ENCODE assay signal across 19 cellular contexts in genomic region chr1:53483656-53484055, GRCh38. TPM values are rescaled to one million over a fixed set of nuclear protein-coding genes. Genes with fewer than 3 reads are reported as not detected.
A peak's percentile ranks its signal among the peaks of the same experiment; 100 is the strongest.
DNase-seq lines count a peak whose midpoint lies in the region; ATAC-seq and TF ChIP-seq lines count a peak whose summit lies in the region.
"Had no signal": no experiment of that assay in that cellular context is flagged by ENCODE, and none has a peak within 500 bp of the region (broad histone marks: within the 10 kb centered on the region; RNA-seq: fewer than 3 reads in every experiment).

No MANE protein-coding gene starts in this region.

- H2AK5ac ChIP-seq in mesendoderm (ENCODE audit: low read length), result no peak overlapping the region

- DNase-seq in coronary artery (ENCODE audit: low spot score) (peak; percentile 58), mesendoderm (no peak), spleen (peak; percentile 70), Calu3 (no peak), DMS153 treated with DMSO at 0.1 percent for 48 hours (lab: John Stamatoyannopoulos, UW; ENCODE audit: unreplicated experiment) (no peak)
- DNase-seq: C1 segment of cervical spinal cord; CD4-positive, alpha-beta memory T cell; COR-L47; DMS153; DMS79; EL; GDM1; GOT3; H7; HCEC 1CT had no signal

- no peak overlapping the region for H3K4me3 ChIP-seq in coronary artery
- H3K4me3 ChIP-seq in mesendoderm (ENCODE audit: low read length), result no peak overlapping the region
- no peak overlapping the region for H3K4me3 ChIP-seq in spleen

- intact Hi-C loops in spleen (cut with DNase I; ENCODE audit: low total_unique reads) (loop anchor here (5.0 kb wide), 1 partner anchor 199 kb away; no protein-coding TSS in a partner anchor), Calu3 (cut with micrococcal nuclease; ENCODE audit: unreplicated experiment) (loop anchor here (2.0 kb wide), 1 partner anchor 199 kb away; no protein-coding TSS in a partner anchor)

- H3K27ac ChIP-seq in coronary artery (no peak overlapping the region), mesendoderm (ENCODE audit: low read depth, low read length) (no peak overlapping the region), spleen (no peak overlapping the region)

- no peaks in the 10 kb centered on the region for H3K36me3 Mint-ChIP-seq in Calu3 (ENCODE audit: insufficient read depth, unreplicated experiment)
- H3K36me3 Mint-ChIP-seq: CD4-positive, alpha-beta memory T cell had no signal

- CTCF ChIA-PET in Calu3 (lab: Charles Lee), result interaction anchor here (0.6 kb wide), 1 partner anchor 31 kb away, joined by 7 read pairs; no protein-coding TSS in a partner anchor

- no peak overlapping the region for H3K4me3 Mint-ChIP-seq in Calu3 (ENCODE audit: low read depth, unreplicated experiment)
- H3K4me3 Mint-ChIP-seq: CD4-positive, alpha-beta memory T cell had no signal

- H3K9ac ChIP-seq in mesendoderm (ENCODE audit: low read length), result no peak overlapping the region

- no CpG with 5 or more reads among the region's 4 CpGs for WGBS in mesendoderm (ENCODE audit: extremely low coverage, insufficient coverage, low lambda C conversion rate)
- 74 to 91% (median 84%) methylated on average over 3 to 4 of the region's 4 CpGs for WGBS in spleen, 5 donors

- peaks cover 9% of the 10 kb centered on the region for H3K4me1 Mint-ChIP-seq in Calu3 (ENCODE audit: low read depth, unreplicated experiment)

- H3K27me3 Mint-ChIP-seq in Calu3 (ENCODE audit: unreplicated experiment), result peaks cover 96% of the 10 kb centered on the region

- H3K9me3 ChIP-seq in spleen, result no peaks in the 10 kb centered on the region

- no peak for TF ChIP-seq POLR2A in spleen (IDR thresholded peaks at IDR 0.05)

- no peak overlapping the region for H2BK15ac ChIP-seq in mesendoderm (replicated peaks; ENCODE audit: low read depth)

- peak overlapping the region; percentile 73 for H3K23ac ChIP-seq in mesendoderm (ENCODE audit: low read length)

- ATAC-seq in HG03378 (IDR thresholded peaks at IDR 0.05; ENCODE audit: unreplicated experiment), result no peak

- no peak overlapping the region for H4K5ac ChIP-seq in mesendoderm (ENCODE audit: low read length)

- H3K18ac ChIP-seq in mesendoderm (ENCODE audit: low read length), result no peak overlapping the region

- H3K4ac ChIP-seq in mesendoderm (ENCODE audit: low read depth, low read length), result no peak overlapping the region

- no TSS peak for BruUV-seq in Calu3 (replicated peaks; lab: Mats Ljungman, UMichigan)

- no peak overlapping the region for H3K4me2 ChIP-seq in mesendoderm (ENCODE audit: low read length)

- H2BK120ac ChIP-seq in mesendoderm (ENCODE audit: low read depth, low read length), result no peak overlapping the region

- no peaks in the 10 kb centered on the region for H3K79me2 ChIP-seq in mesendoderm (ENCODE audit: control insufficient read depth, insufficient read depth, low read length)

- H3K36me3 ChIP-seq in mesendoderm (ENCODE audit: control insufficient read depth, insufficient read depth, low read length), result no peaks in the 10 kb centered on the region
- no peaks in the 10 kb centered on the region for H3K36me3 ChIP-seq in spleen

- TF ChIP-seq CTCF in coronary artery (IDR thresholded peaks at IDR 0.05), result no peak
- TF ChIP-seq CTCF in spleen (IDR thresholded peaks at IDR 0.05 in 8 of 11, conservative IDR thresholded peaks at IDR 0.05 in 3 of 11), result no peak
- TF ChIP-seq CTCF in Calu3 (IDR thresholded peaks at IDR 0.05; ENCODE audit: unreplicated experiment), result no peak

- H3K9me3 Mint-ChIP-seq in Calu3 (ENCODE audit: low read depth, unreplicated experiment), result no peaks in the 10 kb centered on the region

- no peak overlapping the region for H2BK5ac ChIP-seq in mesendoderm (ENCODE audit: low read length)

- no peak overlapping the region for H3K56ac ChIP-seq in mesendoderm (ENCODE audit: low read length)

- H3K4me1 ChIP-seq in mesendoderm (ENCODE audit: control insufficient read depth, low read depth, low read length), result no peaks in the 10 kb centered on the region
- H3K4me1 ChIP-seq in spleen, result peaks cover 0 to 7% (median 3%) of the 10 kb centered on the region in 6 donors

- no peak overlapping the region for H3K27ac Mint-ChIP-seq in Calu3 (ENCODE audit: unreplicated experiment)
- H3K27ac Mint-ChIP-seq: CD4-positive, alpha-beta memory T cell had no signal

- H3K27me3 ChIP-seq in mesendoderm (ENCODE audit: insufficient read depth, low read length, poor library complexity) (no peaks in the 10 kb centered on the region), spleen (replicated peaks in 1 of 7) (peaks cover 0 to 42% (median 17%) of the 10 kb centered on the region in 7 donors)

- no peaks in the 10 kb centered on the region for H3K79me1 ChIP-seq in mesendoderm (ENCODE audit: low read length)

- H4K8ac ChIP-seq in mesendoderm (ENCODE audit: low read depth, low read length), result no peak overlapping the region

RNA-seq across cellular contexts. Expression of gene DMRTB1, which starts 24.5 kb away (rescaled TPM):
- 0.60 TPM for polyA plus RNA-seq in mesendoderm (2013, experiment 1 of 2)
- 0.53 TPM for polyA plus RNA-seq in mesendoderm (2013, experiment 2 of 2)
- total RNA-seq in spleen, result not detected
- polyA plus RNA-seq in spleen, result not detected
- not detected in 2 replicates for total RNA-seq in Calu3 (2022)
- total RNA-seq: A172; A673; CD4-positive, alpha-beta memory T cell had no signal
- polyA plus RNA-seq: BJ; CD4-positive, alpha-beta memory T cell had no signal

Comparison
In these comparisons a context has a peak if more than half of its experiments do, and no peak if none do; other contexts are left out.
1. DNase-seq: peak in coronary artery (single experiment) and spleen (single experiment); none in mesendoderm (single experiment), Calu3 (single experiment) and DMS153 treated with DMSO at 0.1 percent for 48 hours (single experiment).